Comparison of ENCODE assay signal across 21 cellular contexts in genomic region chr2:109538551-109538950, GRCh38.
"Had no signal": no experiment of that assay in that cellular context is flagged by ENCODE, and none has a peak within 500 bp of the region (broad histone marks: within the 10 kb centered on the region; RNA-seq: fewer than 3 reads in every experiment).

No MANE protein-coding gene starts in this region.

- H3K27ac ChIP-seq: gastrocnemius medialis, heart left ventricle, left lung, prostate gland, thyroid gland had no signal

- H3K36me3 ChIP-seq: gastrocnemius medialis, left lung, prostate gland, thyroid gland had no signal

- H3K4me1 ChIP-seq: gastrocnemius medialis, left lung, prostate gland, thyroid gland had no signal

- H3K9me3 ChIP-seq: gastrocnemius medialis, heart left ventricle, left lung, mucosa of descending colon, prostate gland, thyroid gland had no signal

- ATAC-seq: gastrocnemius medialis; heart left ventricle; left lung; naive thymus-derived CD8-positive, alpha-beta T cell; stimulated activated naive CD8-positive, alpha-beta T cell treated with anti-CD3 and anti-CD28 coated beads, Interleukin-15, amount 100 ng/mL, for 72 hours had no signal

- DNase-seq: cortex of kidney; effector CD4-positive, alpha-beta T cell; gastrocnemius medialis; heart left ventricle; hippocampal formation; left lung; mesenchymal stem cell; mucosa of descending colon; naive thymus-derived CD8-positive, alpha-beta T cell; nephron progenitor cell; nucleus accumbens; retina; stimulated activated CD4-positive, alpha-beta T cell treated with anti-CD3 and anti-CD28 coated beads, Interleukin-12 subunit alpha, Interleukin-12 subunit beta, amount 100 ng/mL, for 4 hours; stimulated activated CD4-positive, alpha-beta T cell treated with anti-CD3 and anti-CD28 coated beads, Interleukin-1b, Interleukin-23, amount 100 ng/mL, for 48 hours; stimulated activated CD4-positive, alpha-beta T cell treated with anti-CD3 and anti-CD28 coated beads, Interleukin-4, amount 100 ng/mL, for 1 hour; stimulated activated CD8-positive, alpha-beta memory T cell treated with anti-CD3 and anti-CD28 coated beads, Interleukin-4, amount 100 ng/mL, for 48 hours; stimulated activated naive CD4-positive, alpha-beta T cell; stimulated activated naive CD8-positive, alpha-beta T cell treated with anti-CD3 and anti-CD28 coated beads, Interleukin-15, amount 100 ng/mL, for 72 hours; thyroid gland had no signal

- H3K27me3 ChIP-seq: heart left ventricle, left lung, thyroid gland had no signal

- H3K4me3 ChIP-seq: gastrocnemius medialis, heart left ventricle, left lung, mucosa of descending colon, prostate gland, smooth muscle cell, thyroid gland had no signal

- H3K4me2 ChIP-seq: smooth muscle cell had no signal
